1 cellular context compared by ENCODE assay signal in the genomic region with DNA sequence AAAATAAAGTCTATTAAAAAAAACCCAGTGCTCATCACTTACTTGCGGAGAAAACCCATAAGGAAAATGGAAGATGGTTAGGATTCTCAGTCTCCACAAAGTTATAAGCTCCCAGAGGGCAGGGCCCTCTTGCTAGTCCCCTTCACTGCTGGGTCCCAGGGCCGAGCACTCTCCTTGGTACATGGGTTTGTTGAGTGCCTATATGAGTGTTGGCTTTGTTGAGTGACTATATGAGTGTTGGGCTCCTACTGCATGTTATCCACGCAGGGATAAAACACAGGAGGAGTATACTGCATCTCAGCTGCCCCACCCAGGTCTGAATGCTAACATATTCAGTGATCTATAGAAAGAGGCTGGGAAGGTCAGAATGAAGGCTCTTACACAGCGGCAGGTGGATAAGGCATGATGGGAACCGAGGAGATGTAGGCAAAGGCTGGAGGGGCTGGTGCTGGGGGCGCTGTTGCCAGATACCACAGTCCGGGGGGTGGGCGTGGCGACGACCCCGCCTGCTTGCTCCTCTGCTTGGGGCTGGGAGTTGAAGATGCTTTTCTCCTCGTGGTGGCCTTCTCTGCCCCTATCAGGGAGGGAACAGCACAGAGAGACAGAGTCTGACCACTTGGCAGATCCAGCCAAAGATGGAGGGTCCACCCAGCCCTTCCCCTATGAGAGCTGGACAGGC.
TF ChIP-seq lines count a peak whose summit lies in the region.

No MANE protein-coding gene starts in this region.

TF ChIP-seq in K562, 482 proteins besides CTCF, POLR2A, EP300 and RAD21:
- TF ChIP-seq POLR2G (IDR thresholded peaks at IDR 0.05; ENCODE audit: low read depth, low read length), result 0 out of 2 replicates have a peak, but pooled peaks have one; percentile 24
- TF ChIP-seq FOXK2 (conservative IDR thresholded peaks at IDR 0.05 in 1 of 2, IDR thresholded peaks at IDR 0.05 in 1 of 2; ENCODE audit: low read depth in 2 of 2), result no peak
- TF ChIP-seq, protein P1, sequence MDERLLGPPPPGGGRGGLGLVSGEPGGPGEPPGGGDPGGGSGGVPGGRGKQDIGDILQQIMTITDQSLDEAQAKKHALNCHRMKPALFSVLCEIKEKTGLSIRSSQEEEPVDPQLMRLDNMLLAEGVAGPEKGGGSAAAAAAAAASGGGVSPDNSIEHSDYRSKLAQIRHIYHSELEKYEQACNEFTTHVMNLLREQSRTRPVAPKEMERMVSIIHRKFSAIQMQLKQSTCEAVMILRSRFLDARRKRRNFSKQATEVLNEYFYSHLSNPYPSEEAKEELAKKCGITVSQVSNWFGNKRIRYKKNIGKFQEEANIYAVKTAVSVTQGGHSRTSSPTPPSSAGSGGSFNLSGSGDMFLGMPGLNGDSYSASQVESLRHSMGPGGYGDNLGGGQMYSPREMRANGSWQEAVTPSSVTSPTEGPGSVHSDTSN (CRISPR knock-in tag; IDR thresholded peaks at IDR 0.05; ENCODE audit: low read depth), result no peak
- TF ChIP-seq, protein P1 (tag; conservative IDR thresholded peaks at IDR 0.05; ENCODE audit: low read depth), result no peak
- TF ChIP-seq RBM25 (IDR thresholded peaks at IDR 0.05; ENCODE audit: low read depth, low read length, severe bottlenecking), result peak; percentile 54
- TF ChIP-seq CBX8 (IDR thresholded peaks at IDR 0.05; ENCODE audit: borderline replicate concordance, extremely low read depth, low read depth, low read length, poor library complexity, severe bottlenecking), result no peak
- peak; percentile 89 for TF ChIP-seq ZNF3 (CRISPR knock-in tag; IDR thresholded peaks at IDR 0.05)
TF ChIP-seq in K562: peak in this region for 3.
